8 cellular contexts compared by ENCODE assay signal in the genomic region with DNA sequence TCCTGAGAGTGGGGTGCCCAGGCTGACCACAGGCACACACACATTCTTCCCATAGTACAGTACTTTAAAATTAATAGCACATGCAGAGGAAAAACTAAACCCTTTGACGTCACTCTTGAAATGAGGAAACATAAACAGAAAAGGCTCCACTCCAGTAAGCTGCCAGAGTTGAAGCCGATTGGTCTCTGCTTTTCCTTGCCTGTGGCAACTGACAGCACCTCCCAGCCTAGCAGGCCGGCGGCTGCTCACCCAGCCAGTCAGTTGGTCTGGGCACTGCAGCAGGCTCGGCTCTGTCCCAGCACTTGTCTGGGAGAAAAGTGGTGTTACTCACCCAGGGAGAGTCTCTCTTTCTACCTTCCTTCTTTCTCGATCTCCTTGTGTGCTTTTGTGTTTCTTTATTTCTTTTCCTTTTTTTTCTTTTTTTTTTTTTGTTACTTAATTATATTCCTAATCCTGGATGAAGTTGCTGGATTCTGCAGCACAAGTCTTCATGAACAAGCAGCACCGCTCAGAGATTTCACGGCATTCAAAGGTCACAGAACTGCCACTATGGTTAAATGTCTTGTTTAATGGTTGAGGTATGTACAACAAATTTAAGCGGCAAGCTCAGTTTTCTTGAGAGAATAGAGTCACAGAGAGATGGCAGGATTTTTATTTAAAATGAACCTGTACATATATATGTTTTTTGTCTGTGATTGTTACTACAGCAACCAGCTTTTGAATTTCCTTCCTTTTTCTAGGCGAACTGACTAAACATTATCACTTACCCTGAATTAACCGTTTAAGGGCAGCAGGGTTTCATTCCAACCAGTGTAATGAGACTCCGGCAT. TPM values are rescaled to one million over a fixed set of nuclear protein-coding genes. Genes with fewer than 3 reads are reported as not detected.
DNase-seq lines count a peak whose midpoint lies in the region; ATAC-seq and TF ChIP-seq lines count a peak whose summit lies in the region.

A gene (plus strand): TSS at position 260 of the 830 bp plus-strand sequence.

- H3K27ac Mint-ChIP-seq in activated naive CD8-positive, alpha-beta T cell treated with anti-CD3 and anti-CD28 coated beads, Interleukin-2, amount 10 ng/mL, durations not matched to agents 7 days and 5 days, result peak within 1 kb of the TSS; percentile 79

- POLR2A ChIA-PET in activated naive CD8-positive, alpha-beta T cell treated with anti-CD3 and anti-CD28 coated beads, Interleukin-2, amount 10 ng/mL, durations not matched to agents 7 days and 5 days (lab: Charles Lee), result interaction anchor here (0.7 to 1.7 kb wide), 3 partner anchors 16 to 438 kb away, joined by 3 to 4 read pairs (median 3); a partner anchor contains a TSS

- peak within 1 kb of the TSS; percentile 76 for H3K4me3 Mint-ChIP-seq in activated naive CD8-positive, alpha-beta T cell treated with anti-CD3 and anti-CD28 coated beads, Interleukin-2, amount 10 ng/mL, durations not matched to agents 7 days and 5 days

- ATAC-seq in GM18909 (IDR thresholded peaks at IDR 0.05; ENCODE audit: poor library complexity, unreplicated experiment) (peak; percentile 81), HG03139 (IDR thresholded peaks at IDR 0.05; ENCODE audit: unreplicated experiment) (peak; percentile 80)
- peak; percentile 94 for ATAC-seq in activated naive CD8-positive, alpha-beta T cell treated with anti-CD3 and anti-CD28 coated beads, Interleukin-2, amount 10 ng/mL, durations not matched to agents 7 days and 5 days (ENCODE audit: low read depth)

- H3K4me1 Mint-ChIP-seq in activated naive CD8-positive, alpha-beta T cell treated with anti-CD3 and anti-CD28 coated beads, Interleukin-2, amount 10 ng/mL, durations not matched to agents 7 days and 5 days, result peaks cover 13% of the 10 kb centered on the region

- peak within 1 kb of the TSS; percentile 61 for H3K4me3 ChIP-seq in AG10803 (ENCODE audit: low read length)

- no peaks in the 10 kb centered on the region for H3K9me3 Mint-ChIP-seq in activated naive CD8-positive, alpha-beta T cell treated with anti-CD3 and anti-CD28 coated beads, Interleukin-2, amount 10 ng/mL, durations not matched to agents 7 days and 5 days

- no peaks in the 10 kb centered on the region for H3K36me3 Mint-ChIP-seq in activated naive CD8-positive, alpha-beta T cell treated with anti-CD3 and anti-CD28 coated beads, Interleukin-2, amount 10 ng/mL, durations not matched to agents 7 days and 5 days

- TF ChIP-seq CTCF in AG10803 (conservative IDR thresholded peaks at IDR 0.05; ENCODE audit: low read length), result no peak

- peak; percentile 99 for DNase-seq in AG10803 (ENCODE audit: low read depth)
- peak; percentile 56 for DNase-seq in activated naive CD8-positive, alpha-beta T cell treated with anti-CD3 and anti-CD28 coated beads, Interleukin-2, amount 10 ng/mL, durations not matched to agents 7 days and 5 days
- peak; percentile 64 for DNase-seq in globus pallidus (ENCODE audit: low spot score)
- DNase-seq in non-pigmented ciliary epithelial cell (ENCODE audit: low read depth), result peak; percentile 96
- DNase-seq in ureter (ENCODE audit: low spot score), result peak; percentile 85

- H3K27me3 Mint-ChIP-seq in activated naive CD8-positive, alpha-beta T cell treated with anti-CD3 and anti-CD28 coated beads, Interleukin-2, amount 10 ng/mL, durations not matched to agents 7 days and 5 days, result peaks cover 2% of the 10 kb centered on the region

TF ChIP-seq in PFSK-1, 5 proteins besides CTCF, POLR2A, EP300 and RAD21:
- TF ChIP-seq FOXP2 (optimal IDR thresholded peaks at IDR 0.05; ENCODE audit: borderline replicate concordance, extremely low read depth, extremely low read length, insufficient read depth), result peak; percentile 69
- peak; percentile 91; the same call in 1 of the 2 replicates for TF ChIP-seq SIN3A (IDR thresholded peaks at IDR 0.05; ENCODE audit: borderline replicate concordance, insufficient read depth, low read length)
- peak; percentile 90 for TF ChIP-seq POLR2AphosphoS5 (IDR thresholded peaks at IDR 0.05; ENCODE audit: low read depth, low read length)
- TF ChIP-seq TAF1 (IDR thresholded peaks at IDR 0.05; ENCODE audit: borderline replicate concordance, insufficient read depth, low read length), result peak; percentile 95
- TF ChIP-seq, protein P1, sequence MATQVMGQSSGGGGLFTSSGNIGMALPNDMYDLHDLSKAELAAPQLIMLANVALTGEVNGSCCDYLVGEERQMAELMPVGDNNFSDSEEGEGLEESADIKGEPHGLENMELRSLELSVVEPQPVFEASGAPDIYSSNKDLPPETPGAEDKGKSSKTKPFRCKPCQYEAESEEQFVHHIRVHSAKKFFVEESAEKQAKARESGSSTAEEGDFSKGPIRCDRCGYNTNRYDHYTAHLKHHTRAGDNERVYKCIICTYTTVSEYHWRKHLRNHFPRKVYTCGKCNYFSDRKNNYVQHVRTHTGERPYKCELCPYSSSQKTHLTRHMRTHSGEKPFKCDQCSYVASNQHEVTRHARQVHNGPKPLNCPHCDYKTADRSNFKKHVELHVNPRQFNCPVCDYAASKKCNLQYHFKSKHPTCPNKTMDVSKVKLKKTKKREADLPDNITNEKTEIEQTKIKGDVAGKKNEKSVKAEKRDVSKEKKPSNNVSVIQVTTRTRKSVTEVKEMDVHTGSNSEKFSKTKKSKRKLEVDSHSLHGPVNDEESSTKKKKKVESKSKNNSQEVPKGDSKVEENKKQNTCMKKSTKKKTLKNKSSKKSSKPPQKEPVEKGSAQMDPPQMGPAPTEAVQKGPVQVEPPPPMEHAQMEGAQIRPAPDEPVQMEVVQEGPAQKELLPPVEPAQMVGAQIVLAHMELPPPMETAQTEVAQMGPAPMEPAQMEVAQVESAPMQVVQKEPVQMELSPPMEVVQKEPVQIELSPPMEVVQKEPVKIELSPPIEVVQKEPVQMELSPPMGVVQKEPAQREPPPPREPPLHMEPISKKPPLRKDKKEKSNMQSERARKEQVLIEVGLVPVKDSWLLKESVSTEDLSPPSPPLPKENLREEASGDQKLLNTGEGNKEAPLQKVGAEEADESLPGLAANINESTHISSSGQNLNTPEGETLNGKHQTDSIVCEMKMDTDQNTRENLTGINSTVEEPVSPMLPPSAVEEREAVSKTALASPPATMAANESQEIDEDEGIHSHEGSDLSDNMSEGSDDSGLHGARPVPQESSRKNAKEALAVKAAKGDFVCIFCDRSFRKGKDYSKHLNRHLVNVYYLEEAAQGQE (IDR thresholded peaks at IDR 0.05; ENCODE audit: insufficient read depth in 1 of 2, low read depth in 2 of 2, low read length in 2 of 2), result peak; percentile 54 to 61; a peak in 3 of 4 replicates

RNA-seq across cellular contexts. Expression of the gene that starts here (rescaled TPM):
- 4.9 TPM for polyA plus RNA-seq in PFSK-1 (2012; ENCODE audit: insufficient read length, low read depth)
- under 1 TPM; 0.14 to 0.42 TPM for total RNA-seq in activated naive CD8-positive, alpha-beta T cell treated with anti-CD3 and anti-CD28 coated beads, Interleukin-2, amount 10 ng/mL, durations not matched to agents 7 days and 5 days
- total RNA-seq in ureter, result 18.4 TPM

Comparison
In these comparisons a context has a peak if more than half of its experiments do, and no peak if none do; other contexts are left out.
1. Peak in every context shown above with its lines: DNase-seq, ATAC-seq and H3K4me3 ChIP-seq.
2. RNA of the gene that starts here (total RNA-seq): 18.4 TPM in ureter (single experiment); 0.14 to 0.42 TPM in activated naive CD8-positive, alpha-beta T cell treated with anti-CD3 and anti-CD28 coated beads, Interleukin-2, amount 10 ng/mL, durations not matched to agents 7 days and 5 days; every median in the first group is over 10 times any median in the second.
3. Peak in DNase-seq and ATAC-seq in activated naive CD8-positive, alpha-beta T cell treated with anti-CD3 and anti-CD28 coated beads, Interleukin-2, amount 10 ng/mL, durations not matched to agents 7 days and 5 days; RNA of the gene not detected or under 1 TPM.